ENCODE assay signal across 9 cellular contexts in genomic region chr12:79886917-79887519, GRCh38.
DNase-seq lines count a peak whose midpoint lies in the region; ATAC-seq and TF ChIP-seq lines count a peak whose summit lies in the region.
"Had no signal": no experiment of that assay in that cellular context is flagged by ENCODE, and none has a peak within 500 bp of the region (broad histone marks: within the 10 kb centered on the region; RNA-seq: fewer than 3 reads in every experiment).

No MANE protein-coding gene starts in this region.

- no peak for TF ChIP-seq POLR2A in GM18505 (IDR thresholded peaks at IDR 0.05; ENCODE audit: borderline replicate concordance, extremely low read depth, insufficient read depth, insufficient read length)

- H3K4me3 ChIP-seq in choroid plexus epithelial cell (ENCODE audit: low read depth, low read length), result no peak overlapping the region
- H3K4me3 ChIP-seq: skin epidermis had no signal

- ATAC-seq in GM18505 (IDR thresholded peaks at IDR 0.05; ENCODE audit: unreplicated experiment) (peak; percentile 64), HG03196 (IDR thresholded peaks at IDR 0.05; ENCODE audit: unreplicated experiment) (peak; percentile 63)

- peak; percentile 70 for TF ChIP-seq CTCF in choroid plexus epithelial cell (conservative IDR thresholded peaks at IDR 0.05; ENCODE audit: low read depth, low read length)

- DNase-seq in Ammon's horn (ENCODE audit: low spot score) (peak; percentile 49), NCI-H774 (lab: John Stamatoyannopoulos, UW) (peak; percentile 28), choroid plexus epithelial cell (ENCODE audit: low read depth) (peak; percentile 80), medulla oblongata (ENCODE audit: extremely low spot score) (peak; percentile 51), GM19240 (ENCODE audit: insufficient read length, low spot score) (no peak), T1000 (lab: John Stamatoyannopoulos, UW) (no peak)

Comparison
In these comparisons a context has a peak if more than half of its experiments do, and no peak if none do; other contexts are left out.
1. DNase-seq: peak in Ammon's horn (single experiment), NCI-H774 (single experiment), choroid plexus epithelial cell (single experiment) and medulla oblongata (single experiment); none in GM19240 (single experiment) and T1000 (single experiment).